14 cellular contexts compared by ENCODE assay signal in the genomic region with DNA sequence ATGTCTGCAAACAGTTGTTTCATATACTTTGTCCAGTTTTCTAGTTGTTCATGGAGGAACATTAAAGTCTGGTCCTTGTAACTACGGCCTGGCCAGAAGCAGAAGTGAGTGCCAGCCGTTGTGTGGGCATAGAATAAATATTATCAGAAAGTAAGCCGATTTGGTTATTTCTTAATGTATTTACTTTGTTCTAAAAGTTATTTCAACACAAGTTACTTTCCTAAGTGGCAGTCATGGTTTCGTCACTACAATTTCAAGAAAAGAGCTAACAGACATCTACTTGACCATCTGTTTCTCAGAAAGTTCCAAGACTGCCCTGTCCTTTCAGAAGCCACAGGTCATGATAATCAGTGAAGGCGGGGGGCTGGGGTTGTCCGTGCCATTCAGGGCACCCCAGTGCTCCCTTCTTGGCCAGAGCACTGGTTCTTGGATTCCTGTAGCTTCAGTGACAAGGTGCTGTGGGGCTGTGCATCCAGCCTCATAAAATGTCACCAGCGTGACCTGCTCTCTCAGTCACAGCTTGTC.
"Had no signal": no experiment of that assay in that cellular context is flagged by ENCODE, and none has a peak within 500 bp of the region (broad histone marks: within the 10 kb centered on the region; RNA-seq: fewer than 3 reads in every experiment).

No MANE protein-coding gene starts in this region.

- H3K4me3 ChIP-seq: coronary artery, thyroid gland, uterus had no signal

- H3K4me1 ChIP-seq: uterus had no signal

- H3K9me3 ChIP-seq: thyroid gland, uterus had no signal

- H3K27ac ChIP-seq: coronary artery, thyroid gland, uterus, WERI-Rb-1 had no signal

- H3K27me3 ChIP-seq: thyroid gland, uterus had no signal

- DNase-seq: activated CD4-positive, alpha-beta T cell treated with anti-CD3 and anti-CD28 coated beads for 1 hour; activated CD4-positive, alpha-beta T cell treated with anti-CD3 and anti-CD28 coated beads, Interleukin-2, amount 50 U/mL, for 4 hours; activated naive CD4-positive, alpha-beta T cell; anterior cingulate cortex; erythroblast; foreskin melanocyte; mesendoderm; naive thymus-derived CD4-positive, alpha-beta T cell; nucleus accumbens; stimulated activated naive B cell treated with anti-CD40 and anti-IgM and Interleukin-4, amounts not matched to agents 10 μg/mL and 1 μg/mL and 100 μg/mL, for 72 hours; thyroid gland; uterus; WERI-Rb-1 had no signal

- H3K36me3 ChIP-seq: uterus had no signal
